ENCODE assay signal across 10 cellular contexts in genomic region chr1:203644661-203645510, GRCh38. TPM values are rescaled to one million over a fixed set of nuclear protein-coding genes. Genes with fewer than 3 reads are reported as not detected.
DNase-seq lines count a peak whose midpoint lies in the region; ATAC-seq, FAIRE-seq and TF ChIP-seq lines count a peak whose summit lies in the region.
"Had no signal": no experiment of that assay in that cellular context is flagged by ENCODE, and none has a peak within 500 bp of the region (broad histone marks: within the 10 kb centered on the region; RNA-seq: fewer than 3 reads in every experiment).

No MANE protein-coding gene starts in this region.

- H3K27me3 ChIP-seq in MG63 (no peaks in the 10 kb centered on the region), K562 (ENCODE audit: control insufficient read depth in 2 of 2, insufficient read depth in 2 of 2, low read length in 2 of 2) (no peaks in the 10 kb centered on the region; a peak in 1 of 5 replicates), hepatocyte (no peaks in the 10 kb centered on the region), subcutaneous abdominal adipose tissue (ENCODE audit: control insufficient read depth in 5 of 5, insufficient read depth in 4 of 5, low read length in 5 of 5) (no peaks in the 10 kb centered on the region)

- no peak for TF ChIP-seq RAD21 in K562 (CRISPR knock-in tag; conservative IDR thresholded peaks at IDR 0.05 in 1 of 2, IDR thresholded peaks at IDR 0.05 in 1 of 2)

- H3K27ac ChIP-seq in K562 (ENCODE audit: extremely low read depth, low read depth, low read length) (peak overlapping the region; percentile 14; the same call in 1 of the 3 replicates), hepatocyte (peak overlapping the region; percentile 33), subcutaneous abdominal adipose tissue (ENCODE audit: low read depth, low read length) (peak overlapping the region; percentile 93)
- H3K27ac ChIP-seq: parathyroid adenoma had no signal

- no peaks in the 10 kb centered on the region for H3K9me3 ChIP-seq in MG63
- H3K9me3 ChIP-seq in K562 (replicated peaks; ENCODE audit: control insufficient read depth, insufficient read depth, low read depth, low read length) = no peaks in the 10 kb centered on the region
- H3K9me3 ChIP-seq in hepatocyte (ENCODE audit: low read depth) = no peaks in the 10 kb centered on the region
- H3K9me3 ChIP-seq in subcutaneous abdominal adipose tissue (ENCODE audit: control insufficient read depth in 5 of 5, low read length in 5 of 5) = no peaks in the 10 kb centered on the region

- in situ Hi-C loops in K562 (cut with MboI) = no loop called here

- intact Hi-C loops in K562 (cut with micrococcal nuclease) = no loop called here

- DNase-seq in MG63 = peak; percentile 81
- no peak for DNase-seq in K562 (ENCODE audit: extremely low read depth in 1 of 4, low spot score in 3 of 4)
- no peak for DNase-seq in hepatocyte (ENCODE audit: low spot score)
- no peak for DNase-seq in stimulated activated CD8-positive, alpha-beta memory T cell treated with anti-CD3 and anti-CD28 coated beads, Interleukin-4, amount 100 ng/mL, for 48 hours
- no peak for DNase-seq in NCI-H748 treated with DMSO at 0.1 percent for 48 hours (lab: John Stamatoyannopoulos, UW)
- DNase-seq in stimulated activated naive CD4-positive, alpha-beta T cell (lab: John Stamatoyannopoulos, UW) = no peak
- DNase-seq: stimulated activated naive B cell treated with anti-CD40 and anti-IgM and Interleukin-4, amounts not matched to agents 10 μg/mL and 1 μg/mL and 100 μg/mL, for 72 hours had no signal

- H2AFZ ChIP-seq in K562 (ENCODE audit: low read depth, low read length) (peak overlapping the region; percentile 1; the same call in 1 of the 2 replicates), hepatocyte (no peak overlapping the region)
- H2AFZ ChIP-seq: parathyroid adenoma had no signal

- H3K36me3 ChIP-seq in MG63 (peaks cover 60% of the 10 kb centered on the region), K562 (ENCODE audit: control insufficient read depth, insufficient read depth, low read length) (no peaks in the 10 kb centered on the region), hepatocyte (replicated peaks; ENCODE audit: insufficient read depth, low read depth) (no peaks in the 10 kb centered on the region), subcutaneous abdominal adipose tissue (ENCODE audit: control insufficient read depth in 5 of 5, insufficient read depth in 5 of 5, low read length in 5 of 5) (peaks cover 0 to 28% (median 15%) of the 10 kb centered on the region in 5 donors)

- no peak for FAIRE-seq in K562 (lab: Jason Lieb, UNC)
- FAIRE-seq: frontal cortex had no signal

- BruUV-seq in K562 (replicated peaks; lab: Mats Ljungman, UMichigan) = no TSS peak

- peaks cover 8 to 32% of the 10 kb centered on the region in 2 experiments for H3K4me1 ChIP-seq in K562 (replicated peaks in 1 of 2; ENCODE audit: control insufficient read depth in 2 of 2, insufficient read depth in 2 of 2, low read length in 2 of 2)
- peaks cover 14% of the 10 kb centered on the region for H3K4me1 ChIP-seq in hepatocyte (ENCODE audit: insufficient read depth)
- peaks cover 13 to 52% (median 37%) of the 10 kb centered on the region in 5 donors for H3K4me1 ChIP-seq in subcutaneous abdominal adipose tissue (ENCODE audit: control insufficient read depth in 5 of 5, insufficient read depth in 5 of 5, low read length in 5 of 5)
- H3K4me1 ChIP-seq: parathyroid adenoma had no signal

- peak; percentile 52 for ATAC-seq in K562
- ATAC-seq: stimulated activated naive B cell treated with anti-CD40 and anti-IgM and Interleukin-4, amounts not matched to agents 10 μg/mL and 1 μg/mL and 100 μg/mL, for 72 hours had no signal

- POLR2A ChIA-PET in K562 (lab: Yijun Ruan, JAX) = interaction anchor here (0.6 to 2.3 kb wide), 7 partner anchors 9 to 1193 kb away, joined by 3 to 8 read pairs (median 3); partner anchors contain the start of gene ATP2B4

- H3K4me3 ChIP-seq in MG63 = no peak overlapping the region
- H3K4me3 ChIP-seq in K562 = no peak overlapping the region
- H3K4me3 ChIP-seq in hepatocyte = no peak overlapping the region
- no peak overlapping the region for H3K4me3 ChIP-seq in subcutaneous abdominal adipose tissue (ENCODE audit: low read depth in 1 of 5, low read length in 5 of 5)

- 0 out of 2 replicates have a peak, but pooled peaks cover 3% of the 10 kb centered on the region for H4K20me1 ChIP-seq in K562 (replicated peaks; ENCODE audit: control insufficient read depth, insufficient read depth, low read length)
- H4K20me1 ChIP-seq in hepatocyte (ENCODE audit: insufficient read depth, poor library complexity, severe bottlenecking) = peaks cover 72% of the 10 kb centered on the region

- 60% methylated on average over 4 of the region's 4 CpGs for WGBS in K562 (ENCODE audit: insufficient coverage, low coverage, missing lambda C conversion rate)
- 75% methylated on average over 4 of the region's 4 CpGs for WGBS in hepatocyte (ENCODE audit: low lambda C conversion rate, missing lambda C conversion rate)

- H3K4me2 ChIP-seq in K562 (ENCODE audit: insufficient read depth, low read length) = 0 out of 2 replicates have a peak overlapping the region, but pooled peaks have one; percentile 5
- no peak overlapping the region for H3K4me2 ChIP-seq in hepatocyte

- H3K9me2 ChIP-seq in hepatocyte (replicated peaks; ENCODE audit: insufficient read depth) = no peaks in the 10 kb centered on the region

- no peaks in the 10 kb centered on the region for H3K79me2 ChIP-seq in K562 (ENCODE audit: control insufficient read depth, insufficient read depth, low read length)
- H3K79me2 ChIP-seq in hepatocyte = peaks cover 92% of the 10 kb centered on the region
- H3K79me2 ChIP-seq: parathyroid adenoma had no signal

- TF ChIP-seq POLR2A in K562 (conservative IDR thresholded peaks at IDR 0.05) = no peak

- CTCF ChIA-PET in K562 (lab: Yijun Ruan, JAX; ENCODE audit: low intra/inter-chr PET ratio) = no interaction called here

- H3K9me1 ChIP-seq in K562 (ENCODE audit: control insufficient read depth, insufficient read depth, low read length) = no peaks in the 10 kb centered on the region

- peak overlapping the region in 1 of 2 experiments; percentile 49; a peak in 1 of 4 replicates for H3K9ac ChIP-seq in K562 (ENCODE audit: insufficient read depth in 1 of 2, low read depth in 2 of 2, low read length in 2 of 2)
- H3K9ac ChIP-seq in subcutaneous abdominal adipose tissue (ENCODE audit: low read length in 5 of 5) = peak overlapping the region; percentile 6 to 41 (median 26)
- H3K9ac ChIP-seq: parathyroid adenoma had no signal

- TF ChIP-seq CTCF in K562 (IDR thresholded peaks at IDR 0.05 in 2 of 3, conservative IDR thresholded peaks at IDR 0.05 in 1 of 3; ENCODE audit: insufficient read depth in 2 of 3, low read depth in 1 of 3, low read length in 3 of 3) = no peak
- no peak for TF ChIP-seq CTCF in hepatocyte (IDR thresholded peaks at IDR 0.05; ENCODE audit: poor library complexity)

- no peak for TF ChIP-seq EP300 in K562 (IDR thresholded peaks at IDR 0.05; ENCODE audit: low read length)

TF ChIP-seq in K562, 482 proteins besides CTCF, POLR2A, EP300 and RAD21:
- TF ChIP-seq NCOA6 (IDR thresholded peaks at IDR 0.05) (no peak), DMBX1 (CRISPR knock-in tag; IDR thresholded peaks at IDR 0.05; ENCODE audit: borderline replicate concordance) (0 out of 2 replicates have a peak, but pooled peaks have one; percentile 11), ZNF165 (CRISPR knock-in tag; IDR thresholded peaks at IDR 0.05; ENCODE audit: borderline replicate concordance) (no peak), USF1 (CRISPR knock-in tag; IDR thresholded peaks at IDR 0.05) (0 out of 2 replicates have a peak, but pooled peaks have one; percentile 19), FOSL1 (tag; conservative IDR thresholded peaks at IDR 0.05) (peak; percentile 48), RFX1 (IDR thresholded peaks at IDR 0.05) (no peak), FOXP1 (CRISPR knock-in tag; IDR thresholded peaks at IDR 0.05) (0 out of 2 replicates have a peak, but pooled peaks have one; percentile 33)

RNA-seq across cellular contexts. Expression of gene ATP2B4, which starts 18.3 kb away (rescaled TPM):
- total RNA-seq in MG63 (2014; rRNA removed; shearing (Covaris generic); ENCODE audit: low replicate concordance) = 37.6 and 43.6 TPM in 2 replicates
- total RNA-seq in K562 (2011; cell fraction: chromatin; rRNA removed; ENCODE audit: low replicate concordance) = 99.9 and 127 TPM in 2 replicates
- total RNA-seq in K562 (2011; cell fraction: nucleolus; rRNA removed) = 72.9 and 73.4 TPM in 2 replicates
- total RNA-seq in K562 (2011; cell fraction: nucleoplasm; rRNA removed) = 89.0 and 95.0 TPM in 2 replicates
- total RNA-seq in K562 (2014; rRNA removed) = 15.6 and 16.2 TPM in 2 replicates
- total RNA-seq in K562 (2014; rRNA removed; fragmentation: Illumina TruSeq; extraction: Trizol) = 18.2 and 19.7 TPM in 2 replicates
- 22.8 and 24.3 TPM in 2 replicates for total RNA-seq in K562 (2015; rRNA removed; fragmentation: Illumina TruSeq; extraction: Trizol)
- total RNA-seq in K562 (2021) = 24.2 and 26.3 TPM in 2 replicates
- polyA plus RNA-seq in K562 (2011; rRNA removed) = 38.5 and 40.6 TPM in 2 replicates
- polyA plus RNA-seq in K562 (2011; cell fraction: cytosol; rRNA removed) = 22.6 and 31.8 TPM in 2 replicates
- polyA plus RNA-seq in K562 (2011; cell fraction: nucleus; rRNA removed) = 65.0 and 81.5 TPM in 2 replicates
- polyA plus RNA-seq in K562 (2012) = 19.0 and 22.9 TPM in 2 replicates
- polyA plus RNA-seq in K562 (2014; fragmentation: Illumina TruSeq; extraction: Trizol) = 24.4 and 28.7 TPM in 2 replicates
- polyA plus RNA-seq in K562 (2014; fragmentation: Nextera tagmentation; extraction: Ambion mirVana) = 10 to 100 TPM; 10.3 to 11.3 TPM
- polyA plus RNA-seq in K562 (2014; rRNA removed) = 20.2 and 21.7 TPM in 2 replicates
- 90.3 and 109 TPM in 2 replicates for polyA minus RNA-seq in K562 (2011; rRNA and poly(A)+ RNA removed)
- polyA minus RNA-seq in K562 (2011; cell fraction: cytosol; rRNA and poly(A)+ RNA removed) = 46.4 and 53.4 TPM in 2 replicates
- 27.2 and 48.3 TPM in 2 replicates for polyA minus RNA-seq in K562 (2011; cell fraction: nucleus; rRNA and poly(A)+ RNA removed)
- total RNA-seq in hepatocyte = 60.6 and 64.0 TPM in 2 replicates
- 30.7 and 34.5 TPM in 2 replicates for polyA plus RNA-seq in hepatocyte

Comparison
In these comparisons a context has a peak if more than half of its experiments do, and no peak if none do; other contexts are left out.
1. H3K27ac ChIP-seq: peak in every context shown above with its lines; median percentile 93 in subcutaneous abdominal adipose tissue; 33 in hepatocyte; 14 in K562.